ENCODE assay signal across 8 cellular contexts in the genomic region with DNA sequence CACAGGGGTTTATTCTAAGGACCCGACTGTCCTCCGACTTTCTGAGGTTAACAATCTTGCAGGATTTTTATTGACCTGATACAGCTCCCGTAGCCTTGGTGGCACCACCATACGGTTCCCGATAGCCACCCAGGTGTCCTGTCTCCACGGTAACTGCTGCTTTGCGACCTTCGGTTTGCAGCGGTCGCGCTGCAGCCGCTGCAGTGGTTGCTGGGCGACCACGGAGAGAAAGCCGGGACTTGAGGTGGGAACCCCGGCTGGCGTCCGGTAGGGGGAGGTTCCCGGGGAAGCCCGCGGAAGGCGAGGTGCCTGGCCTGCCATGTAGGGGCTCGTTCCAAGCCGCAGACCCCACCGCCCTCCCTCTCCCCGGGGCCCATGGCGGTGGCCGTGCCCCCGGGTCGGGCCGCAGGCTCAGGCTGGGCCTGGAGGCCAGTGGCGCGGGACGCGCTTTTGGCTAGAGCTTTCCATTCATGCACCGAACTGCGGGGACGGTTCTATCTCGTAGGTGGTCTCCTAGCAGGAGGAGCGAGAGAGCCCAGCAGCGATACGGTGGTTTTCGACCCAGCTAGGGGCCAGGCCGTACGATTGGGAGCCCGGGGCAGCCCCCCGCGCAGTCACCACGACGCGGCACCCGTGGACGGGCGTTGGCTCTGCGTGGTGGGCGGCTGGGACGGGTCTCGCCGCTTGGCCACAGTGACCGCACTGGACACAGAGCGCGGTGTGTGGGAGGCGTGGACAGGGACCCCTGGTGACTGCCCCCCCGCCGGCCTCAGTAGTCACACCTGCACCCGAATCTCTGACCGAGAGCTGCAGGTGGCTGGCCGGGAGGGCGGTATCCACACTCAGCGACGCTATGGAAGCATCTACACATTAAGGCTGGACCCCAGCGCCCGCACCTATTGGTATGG. TPM values are rescaled to one million over a fixed set of nuclear protein-coding genes. Genes with fewer than 3 reads are reported as not detected.
A peak's percentile ranks its signal among the peaks of the same experiment; 100 is the strongest.
DNase-seq lines count a peak whose midpoint lies in the region; ATAC-seq and TF ChIP-seq lines count a peak whose summit lies in the region.

A gene with protein sequence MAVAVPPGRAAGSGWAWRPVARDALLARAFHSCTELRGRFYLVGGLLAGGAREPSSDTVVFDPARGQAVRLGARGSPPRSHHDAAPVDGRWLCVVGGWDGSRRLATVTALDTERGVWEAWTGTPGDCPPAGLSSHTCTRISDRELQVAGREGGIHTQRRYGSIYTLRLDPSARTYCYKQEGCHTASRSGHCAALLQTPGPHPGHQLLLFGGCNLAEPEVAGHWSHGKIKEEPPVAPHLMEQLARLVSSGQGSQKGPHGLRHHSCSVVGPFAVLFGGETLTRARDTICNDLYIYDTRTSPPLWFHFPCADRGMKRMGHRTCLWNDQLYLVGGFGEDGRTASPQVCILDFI (plus strand): TSS at position 201 of the 908 bp plus-strand sequence. CDS start 175 bp downstream, at position 376.

- peak within 1 kb of the TSS; percentile 54 for H3K27ac Mint-ChIP-seq in activated naive CD4-positive, alpha-beta T cell treated with anti-CD3 and anti-CD28 coated beads for 36 hours

- no peak within 1 kb of the TSS for H2BK120ac ChIP-seq in neuronal stem cell (ENCODE audit: low read depth, low read length)

- H2BK12ac ChIP-seq in neuronal stem cell (ENCODE audit: low read length) = peak within 1 kb of the TSS; percentile 77

- TF ChIP-seq EP300 in gastroesophageal sphincter (IDR thresholded peaks at IDR 0.05) = no peak

- H3K14ac ChIP-seq in neuronal stem cell (ENCODE audit: low read length) = peak within 1 kb of the TSS; percentile 64

- no peaks in the 10 kb centered on the region for H3K79me2 ChIP-seq in OCI-LY7 (ENCODE audit: insufficient read depth, low read depth, low read length)

- no peaks in the 10 kb centered on the region for H3K9me2 ChIP-seq in OCI-LY7 (ENCODE audit: insufficient read depth, low read length)

- peak within 1 kb of the TSS; percentile 70 for H3K4me3 Mint-ChIP-seq in activated naive CD4-positive, alpha-beta T cell treated with anti-CD3 and anti-CD28 coated beads for 36 hours

- H3K9ac ChIP-seq in neuronal stem cell (ENCODE audit: low read depth, low read length, poor library complexity) = peak within 1 kb of the TSS; percentile 92

- H3K36me3 ChIP-seq in BJ (ENCODE audit: control insufficient read depth, insufficient read depth, low read length) = peaks cover 6% of the 10 kb centered on the region
- peaks cover 39% of the 10 kb centered on the region for H3K36me3 ChIP-seq in OCI-LY7 (ENCODE audit: insufficient read depth, low read length)
- H3K36me3 ChIP-seq in gastroesophageal sphincter = peaks cover 0 to 32% of the 10 kb centered on the region in 2 donors
- peaks cover 18 to 39% of the 10 kb centered on the region in 2 donors for H3K36me3 ChIP-seq in neuronal stem cell (replicated peaks in 1 of 2; ENCODE audit: control insufficient read depth in 2 of 2, insufficient read depth in 2 of 2, low read length in 2 of 2)

- H3K4ac ChIP-seq in neuronal stem cell (ENCODE audit: low read length) = peak within 1 kb of the TSS; percentile 19

- intact Hi-C loops in OCI-LY7 (cut with micrococcal nuclease; ENCODE audit: unreplicated experiment) = loop anchor here (10.0 kb wide), 1 partner anchor 264 kb away; no protein-coding TSS in a partner anchor
- intact Hi-C loops in activated naive CD4-positive, alpha-beta T cell treated with anti-CD3 and anti-CD28 coated beads for 36 hours (cut with micrococcal nuclease) = loop anchor here (1.0 to 5.0 kb wide), 4 partner anchors 36 to 371 kb away; a partner anchor contains a TSS

- H3K9me3 ChIP-seq in OCI-LY7 (ENCODE audit: low read length) = no peaks in the 10 kb centered on the region
- no peaks in the 10 kb centered on the region for H3K9me3 ChIP-seq in gastroesophageal sphincter
- no peaks in the 10 kb centered on the region for H3K9me3 ChIP-seq in neuronal stem cell (replicated peaks in 1 of 2; ENCODE audit: control insufficient read depth in 2 of 2, insufficient read depth in 1 of 2, low read depth in 1 of 2, low read length in 2 of 2)

- H3K4me1 Mint-ChIP-seq in activated naive CD4-positive, alpha-beta T cell treated with anti-CD3 and anti-CD28 coated beads for 36 hours (ENCODE audit: low read depth) = peaks cover 39% of the 10 kb centered on the region

- DNase-seq in BJ (ENCODE audit: low read depth) (no peak), GM19240 (ENCODE audit: insufficient read length, low spot score) (peak; percentile 96), OCI-LY7 (ENCODE audit: low spot score) (peak; percentile 86), neuronal stem cell (ENCODE audit: low spot score) (peak; percentile 89)
- peak; percentile 78 for DNase-seq in activated naive CD4-positive, alpha-beta T cell treated with anti-CD3 and anti-CD28 coated beads for 36 hours

- H3K36me3 Mint-ChIP-seq in activated naive CD4-positive, alpha-beta T cell treated with anti-CD3 and anti-CD28 coated beads for 36 hours (ENCODE audit: low read depth) = peaks cover 18% of the 10 kb centered on the region

- H3K23ac ChIP-seq in neuronal stem cell (ENCODE audit: low read depth, low read length, poor library complexity) = peak within 1 kb of the TSS; percentile 75

- H4K8ac ChIP-seq in neuronal stem cell (ENCODE audit: low read depth, low read length) = no peak within 1 kb of the TSS

- BruUV-seq in OCI-LY7 (replicated peaks; lab: Mats Ljungman, UMichigan) = no TSS peak

- WGBS in gastroesophageal sphincter (ENCODE audit: low coverage in 1 of 2), 2 donors = 0 to 29% methylated on average over 2 to 5 of the region's 73 CpGs
- no CpG with 5 or more reads among the region's 73 CpGs for WGBS in neuronal stem cell (ENCODE audit: extremely low coverage in 2 of 2, insufficient read length in 2 of 2, insufficient replicate concordance in 1 of 2), 2 donors

- H4K91ac ChIP-seq in neuronal stem cell (ENCODE audit: low read depth, low read length, poor library complexity) = no peak within 1 kb of the TSS

- no peaks in the 10 kb centered on the region for H3K9me3 Mint-ChIP-seq in activated naive CD4-positive, alpha-beta T cell treated with anti-CD3 and anti-CD28 coated beads for 36 hours

- H2BK15ac ChIP-seq in neuronal stem cell (ENCODE audit: low read length) = no peak within 1 kb of the TSS

- H3K18ac ChIP-seq in neuronal stem cell (ENCODE audit: low read length) = peak within 1 kb of the TSS; percentile 93

- no peaks in the 10 kb centered on the region for H3K79me1 ChIP-seq in neuronal stem cell (ENCODE audit: low read depth, low read length)

- peak; percentile 39; the same call in 1 of the 2 replicates for TF ChIP-seq CTCF in BJ (IDR thresholded peaks at IDR 0.05; ENCODE audit: insufficient read depth, low read depth, low read length)
- no peak for TF ChIP-seq CTCF in OCI-LY7 (conservative IDR thresholded peaks at IDR 0.05; ENCODE audit: low read length)
- peak in 3 of 4 experiments; percentile 19 to 33 (median 25) for TF ChIP-seq CTCF in gastroesophageal sphincter (IDR thresholded peaks at IDR 0.05)

- H3K4me1 ChIP-seq in OCI-LY7 (ENCODE audit: insufficient read depth, low read length, poor library complexity, severe bottlenecking) (peaks cover 29% of the 10 kb centered on the region), gastroesophageal sphincter (peaks cover 0 to 27% (median 14%) of the 10 kb centered on the region in 3 donors), neuronal stem cell (ENCODE audit: control insufficient read depth in 2 of 2, insufficient read depth in 1 of 2, low read depth in 1 of 2, low read length in 2 of 2) (peaks cover 2 to 8% of the 10 kb centered on the region in 2 donors)

- H2BK5ac ChIP-seq in neuronal stem cell (ENCODE audit: low read length) = peak within 1 kb of the TSS; percentile 90

- H3K27me3 Mint-ChIP-seq in activated naive CD4-positive, alpha-beta T cell treated with anti-CD3 and anti-CD28 coated beads for 36 hours (ENCODE audit: low read depth) = no peaks in the 10 kb centered on the region

- H3K4me2 ChIP-seq in OCI-LY7 (ENCODE audit: low read length) (peak within 1 kb of the TSS; percentile 63), neuronal stem cell (ENCODE audit: insufficient read depth, low read length, poor library complexity, severe bottlenecking) (peak within 1 kb of the TSS; percentile 91)

- POLR2A ChIA-PET in BJ (lab: Charles Lee) = no interaction called here
- POLR2A ChIA-PET in OCI-LY7 (lab: Charles Lee) = interaction anchor here (0.5 to 1.6 kb wide), 7 partner anchors 9 to 108 kb away, joined by 3 to 9 read pairs (median 4); a partner anchor contains a TSS

- peak within 1 kb of the TSS; percentile 66 for H3K4me3 ChIP-seq in BJ (ENCODE audit: low read depth, low read length)
- peak within 1 kb of the TSS; percentile 65 for H3K4me3 ChIP-seq in OCI-LY7 (ENCODE audit: low read depth, low read length, poor library complexity, severe bottlenecking)
- H3K4me3 ChIP-seq in gastroesophageal sphincter = peak within 1 kb of the TSS; percentile 58 to 68
- H3K4me3 ChIP-seq in neuronal stem cell (ENCODE audit: low read length in 2 of 2) = peak within 1 kb of the TSS; percentile 67 to 91

- H4K20me1 ChIP-seq in OCI-LY7 (ENCODE audit: insufficient read depth, low read length) = 0 out of 2 replicates have a peak, but pooled peaks cover 4% of the 10 kb centered on the region

- H2AK5ac ChIP-seq in neuronal stem cell (ENCODE audit: low read depth, low read length) = peak within 1 kb of the TSS; percentile 53

- ATAC-seq in HG03439 (IDR thresholded peaks at IDR 0.05; ENCODE audit: unreplicated experiment) = peak; percentile 77
- ATAC-seq in gastroesophageal sphincter = peak; percentile 72

- H3K27me3 ChIP-seq in BJ (ENCODE audit: control insufficient read depth, insufficient read depth, low read length) (no peaks in the 10 kb centered on the region), gastroesophageal sphincter (no peaks in the 10 kb centered on the region), neuronal stem cell (ENCODE audit: control insufficient read depth in 3 of 3, insufficient read depth in 3 of 3, low read depth in 1 of 3, low read length in 3 of 3) (peaks cover 0 to 6% (median 0%) of the 10 kb centered on the region in 3 experiments)

- CTCF ChIA-PET in BJ (lab: Yijun Ruan, JAX) = interaction anchor here (0.6 to 8.9 kb wide), 38 partner anchors 8 to 1170 kb away, joined by 3 to 132 read pairs (median 6); a partner anchor contains a TSS
- CTCF ChIA-PET in OCI-LY7 (lab: Charles Lee; ENCODE audit: unreplicated experiment) = interaction anchor here (0.6 to 0.9 kb wide), 3 partner anchors 27 to 323 kb away, joined by 3 to 7 read pairs (median 3); no protein-coding TSS in a partner anchor
- CTCF ChIA-PET in activated naive CD4-positive, alpha-beta T cell treated with anti-CD3 and anti-CD28 coated beads for 36 hours (lab: Charles Lee) = interaction anchor here (0.6 to 10.0 kb wide), 24 partner anchors 10 to 374 kb away, joined by 3 to 221 read pairs (median 6); a partner anchor contains a TSS

- peak within 1 kb of the TSS; percentile 49; the same call in 1 of the 2 replicates for H2AFZ ChIP-seq in OCI-LY7 (ENCODE audit: low read length)
- peak within 1 kb of the TSS; percentile 89 for H2AFZ ChIP-seq in neuronal stem cell (ENCODE audit: low read length)

- TF ChIP-seq POLR2A in gastroesophageal sphincter (IDR thresholded peaks at IDR 0.05) = no peak

- H3K27ac ChIP-seq in OCI-LY7 (ENCODE audit: low read depth, low read length, poor library complexity, severe bottlenecking) (peak within 1 kb of the TSS; percentile 50), gastroesophageal sphincter (peak within 1 kb of the TSS; percentile 1 to 83 (median 66)), neuronal stem cell (replicated peaks; ENCODE audit: low read length) (peak within 1 kb of the TSS; percentile 65), temporal lobe (ENCODE audit: low read depth, low read length) (peak within 1 kb of the TSS; percentile 63)

RNA-seq across cellular contexts. Expression of the gene that starts here (rescaled TPM):
- polyA plus RNA-seq in BJ (2011; rRNA removed) = 3.9 and 5.8 TPM in 2 replicates
- polyA minus RNA-seq in BJ (2011; rRNA and poly(A)+ RNA removed) = 0.46 and 0.52 TPM in 2 replicates
- 0.95 and 2.7 TPM in 2 replicates for total RNA-seq in OCI-LY7 (2014; rRNA removed; shearing (Covaris generic))
- 1.3 and 3.0 TPM in 2 replicates for total RNA-seq in OCI-LY7 (2022)
- total RNA-seq in activated naive CD4-positive, alpha-beta T cell treated with anti-CD3 and anti-CD28 coated beads for 36 hours = under 1 TPM; 0.33 to 0.57 TPM
- total RNA-seq in gastroesophageal sphincter = 10 to 100 TPM in 2 of 4 donors, 1 to 10 TPM in 2; 3.5 to 22.6 (median 8.6) TPM
- polyA plus RNA-seq in neuronal stem cell (2013, experiment 1 of 2) = 13.3 TPM
- 11.5 TPM for polyA plus RNA-seq in neuronal stem cell (2013, experiment 2 of 2)
- total RNA-seq in temporal lobe = 3.4 TPM

Comparison
In these comparisons a context has a peak if more than half of its experiments do, and no peak if none do; other contexts are left out.
1. Peak in DNase-seq in activated naive CD4-positive, alpha-beta T cell treated with anti-CD3 and anti-CD28 coated beads for 36 hours; RNA of the gene not detected or under 1 TPM.